In genomic region chr9:128204858-128205257, GRCh38 we compare ENCODE assay signal across 10 cellular contexts.
DNase-seq lines count a peak whose midpoint lies in the region; ATAC-seq and TF ChIP-seq lines count a peak whose summit lies in the region.
"Had no signal": no experiment of that assay in that cellular context is flagged by ENCODE, and none has a peak within 500 bp of the region (broad histone marks: within the 10 kb centered on the region; RNA-seq: fewer than 3 reads in every experiment).

No MANE protein-coding gene starts in this region.

- H3K79me2 ChIP-seq in ACC112 (ENCODE audit: control insufficient read depth, insufficient read depth, low read length, unreplicated experiment) (no peaks in the 10 kb centered on the region), Loucy (ENCODE audit: insufficient read depth, low read length) (no peaks in the 10 kb centered on the region)

- no peaks in the 10 kb centered on the region for H3F3A ChIP-seq in Loucy (ENCODE audit: low read depth)

- no peak for DNase-seq in stimulated activated CD4-positive, alpha-beta T cell treated with anti-CD3 and anti-CD28 coated beads, Interleukin-2, amount 100 ng/mL, for 24 hours
- DNase-seq: activated naive CD4-positive, alpha-beta T cell; CD4-positive, CD25-positive, alpha-beta regulatory T cell; NCI-H1436; stomach had no signal

- no peaks in the 10 kb centered on the region for H3K9me3 ChIP-seq in Loucy (ENCODE audit: insufficient read depth, low read depth, low read length)
- H3K9me3 ChIP-seq in iPS-18c (ENCODE audit: control insufficient read depth, insufficient read depth, low read length): no peaks in the 10 kb centered on the region
- H3K9me3 ChIP-seq: stomach had no signal

- no peaks in the 10 kb centered on the region for H4K20me1 ChIP-seq in Loucy (ENCODE audit: insufficient read depth, low read length, poor library complexity, severe bottlenecking)

- H3K4me2 ChIP-seq in Loucy (ENCODE audit: low read depth, low read length, poor library complexity, severe bottlenecking): peak overlapping the region; percentile 81

- H2AFZ ChIP-seq in ACC112 (ENCODE audit: low read length, unreplicated experiment) (no peak overlapping the region), Loucy (ENCODE audit: low read length) (no peak overlapping the region)

- H3K27me3 ChIP-seq in ACC112 (ENCODE audit: insufficient read depth, low read length) (no peaks in the 10 kb centered on the region), Loucy (ENCODE audit: insufficient read depth, low read length, poor library complexity, severe bottlenecking) (peaks cover 7% of the 10 kb centered on the region)

- no peaks in the 10 kb centered on the region for H3K36me3 ChIP-seq in ACC112 (ENCODE audit: insufficient read depth, low read length)
- no peaks in the 10 kb centered on the region for H3K36me3 ChIP-seq in Loucy (ENCODE audit: insufficient read depth, low read length)
- H3K36me3 ChIP-seq: stomach had no signal

- H3K9ac ChIP-seq in Loucy (ENCODE audit: low read depth, low read length, poor library complexity, severe bottlenecking): peak overlapping the region; percentile 55

- H3K4me3 ChIP-seq in ACC112 (ENCODE audit: low read depth, low read length) (peak overlapping the region; percentile 85; the same call in 1 of the 2 replicates), Loucy (ENCODE audit: low read length, poor library complexity, severe bottlenecking) (peak overlapping the region; percentile 75), iPS-18c (ENCODE audit: insufficient read depth, low read depth, low read length) (peak overlapping the region; percentile 87; the same call in 1 of the 2 replicates)

- TF ChIP-seq CTCF in Loucy (conservative IDR thresholded peaks at IDR 0.05; ENCODE audit: low read length): no peak

- no peaks in the 10 kb centered on the region for H3K9me2 ChIP-seq in Loucy (replicated peaks; ENCODE audit: low read depth, low read length)

- H3K4me1 ChIP-seq in ACC112 (ENCODE audit: control insufficient read depth, insufficient read depth, low read length, unreplicated experiment) (no peaks in the 10 kb centered on the region), Loucy (ENCODE audit: insufficient read depth, low read length, poor library complexity, severe bottlenecking) (peaks cover 11% of the 10 kb centered on the region)

- ATAC-seq in HG02571 (IDR thresholded peaks at IDR 0.05; ENCODE audit: unreplicated experiment) (no peak), GM18498 (IDR thresholded peaks at IDR 0.05; ENCODE audit: unreplicated experiment) (no peak)

- no peak overlapping the region for H3K27ac ChIP-seq in ACC112 (ENCODE audit: low read depth, low read length)
